In the genomic region with DNA sequence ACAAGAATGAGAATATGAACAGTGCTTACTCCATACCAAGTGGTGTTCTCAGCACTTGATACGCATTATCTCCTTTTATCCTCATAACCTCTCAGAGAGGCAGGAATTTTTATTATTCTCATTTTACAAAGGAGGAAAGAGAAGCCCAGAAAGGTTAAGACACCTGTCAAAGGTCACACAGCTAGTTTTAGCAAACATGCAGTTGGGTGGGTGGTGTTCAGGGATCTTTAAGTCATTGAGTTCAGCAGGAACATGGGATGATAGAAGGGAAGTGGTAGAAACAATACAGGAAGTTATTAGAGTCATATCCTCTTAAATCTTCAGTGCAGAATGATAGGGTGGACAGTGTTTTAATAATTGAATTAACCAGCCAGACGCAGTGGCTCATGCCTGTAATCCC, we compare ENCODE assay signal across 7 cellular contexts.
"Had no signal": no experiment of that assay in that cellular context is flagged by ENCODE, and none has a peak within 500 bp of the region (broad histone marks: within the 10 kb centered on the region; RNA-seq: fewer than 3 reads in every experiment).

No MANE protein-coding gene starts in this region.

- H3K27ac Mint-ChIP-seq: IgD-negative memory B cell had no signal

- H3K36me3 Mint-ChIP-seq: IgD-negative memory B cell had no signal

- H3K27ac ChIP-seq: HL-60, KMS-11 had no signal

- H3K4me3 Mint-ChIP-seq: IgD-negative memory B cell had no signal

- FAIRE-seq: HTR-8/SVneo had no signal

- H3K9ac ChIP-seq: KMS-11 had no signal

- DNase-seq: IMR-90, KBM-7, KG1 had no signal

- H3K4me2 ChIP-seq: KMS-11 had no signal
